1 cellular context compared by ENCODE assay signal in genomic region chr5:273491-273890, GRCh38.
TF ChIP-seq lines count a peak whose summit lies in the region.

No MANE protein-coding gene starts in this region.

TF ChIP-seq in IMR-90, 13 proteins besides CTCF, POLR2A, EP300 and RAD21:
- TF ChIP-seq CEBPB (IDR thresholded peaks at IDR 0.05; ENCODE audit: low read depth, low read length), result 0 out of 2 replicates have a peak, but pooled peaks have one; percentile 3
